1 cellular context compared by ENCODE assay signal in genomic region chr5:142782976-142783539, GRCh38.
TF ChIP-seq lines count a peak whose summit lies in the region.

No MANE protein-coding gene starts in this region.

TF ChIP-seq in H1, 55 proteins besides CTCF, POLR2A, EP300 and RAD21 (continued from another document):
- TF ChIP-seq USF2 (IDR thresholded peaks at IDR 0.05; ENCODE audit: low read length) (no peak), HDAC2 (IDR thresholded peaks at IDR 0.05; ENCODE audit: borderline replicate concordance in 1 of 2, low read depth in 2 of 2, low read length in 2 of 2) (no peak), MAX (IDR thresholded peaks at IDR 0.05) (no peak), SRF (IDR thresholded peaks at IDR 0.05; ENCODE audit: low read depth, low read length) (no peak), FOSL1 (IDR thresholded peaks at IDR 0.05; ENCODE audit: insufficient read depth, low read depth, low read length) (no peak), SIN3A (conservative IDR thresholded peaks at IDR 0.05 in 1 of 2, IDR thresholded peaks at IDR 0.05 in 1 of 2; ENCODE audit: low read depth in 1 of 2, low read length in 2 of 2) (no peak)
